In the genomic region with DNA sequence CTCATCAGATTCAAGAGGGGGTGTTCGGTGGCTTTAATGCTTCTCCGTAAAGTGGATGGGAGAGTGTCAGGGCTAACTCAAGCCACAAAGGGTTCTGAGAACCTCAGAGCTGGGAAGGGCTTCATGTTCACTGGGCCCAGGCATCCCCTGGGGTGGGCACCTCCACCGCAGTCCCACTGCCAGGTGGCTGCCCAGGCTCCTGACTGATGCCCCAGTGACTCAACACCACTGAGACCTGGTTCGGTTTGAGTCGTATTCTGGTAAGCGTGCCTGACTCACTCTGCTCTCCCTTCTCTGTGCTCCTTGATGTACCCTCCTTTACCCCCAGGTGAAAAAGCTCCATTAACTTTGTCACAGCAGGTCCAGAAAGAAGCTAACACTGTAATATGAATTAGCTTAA, we compare ENCODE assay signal across 10 cellular contexts.
A peak's percentile ranks its signal among the peaks of the same experiment; 100 is the strongest.
DNase-seq lines count a peak whose midpoint lies in the region; ATAC-seq and TF ChIP-seq lines count a peak whose summit lies in the region.
"Had no signal": no experiment of that assay in that cellular context is flagged by ENCODE, and none has a peak within 500 bp of the region (broad histone marks: within the 10 kb centered on the region; RNA-seq: fewer than 3 reads in every experiment).

No MANE protein-coding gene starts in this region.

- in situ Hi-C loops in GM23248 (cut with MboI): no loop called here

- H3K4me3 Mint-ChIP-seq in activated CD4-positive, alpha-beta T cell treated with anti-CD3 and anti-CD28 coated beads, Interleukin-2, amount 10 ng/mL, durations not matched to agents 24 days and 14 days: peak overlapping the region; percentile 69
- no peak overlapping the region for H3K4me3 Mint-ChIP-seq in nephron progenitor cell

- no peaks in the 10 kb centered on the region for H4K20me1 ChIP-seq in GM23248 (ENCODE audit: insufficient read depth)

- H3K27ac Mint-ChIP-seq in activated CD4-positive, alpha-beta T cell treated with anti-CD3 and anti-CD28 coated beads, Interleukin-2, amount 10 ng/mL, durations not matched to agents 24 days and 14 days: peak overlapping the region; percentile 87
- H3K27ac Mint-ChIP-seq in nephron progenitor cell: no peak overlapping the region

- H3K9me3 Mint-ChIP-seq in activated CD4-positive, alpha-beta T cell treated with anti-CD3 and anti-CD28 coated beads, Interleukin-2, amount 10 ng/mL, durations not matched to agents 24 days and 14 days: peaks cover 21% of the 10 kb centered on the region
- H3K9me3 Mint-ChIP-seq in nephron progenitor cell: peaks cover 20% of the 10 kb centered on the region

- H3K4me1 Mint-ChIP-seq in activated CD4-positive, alpha-beta T cell treated with anti-CD3 and anti-CD28 coated beads, Interleukin-2, amount 10 ng/mL, durations not matched to agents 24 days and 14 days: peaks cover 78% of the 10 kb centered on the region
- peaks cover 34% of the 10 kb centered on the region for H3K4me1 Mint-ChIP-seq in nephron progenitor cell

- H3K27me3 ChIP-seq in GM23248 (replicated peaks; ENCODE audit: insufficient read depth): no peaks in the 10 kb centered on the region

- DNase-seq in GM23248 (peak; percentile 37), HuH-7.5 (ENCODE audit: low spot score) (no peak), nephron progenitor cell (no peak), mucosa of descending colon (no peak)
- DNase-seq in activated CD4-positive, alpha-beta T cell treated with anti-CD3 and anti-CD28 coated beads, Interleukin-2, amount 10 ng/mL, durations not matched to agents 24 days and 14 days: peak; percentile 74
- peak; percentile 41 for DNase-seq in activated naive CD8-positive, alpha-beta T cell treated with anti-CD3 and anti-CD28 coated beads, Interleukin-2, amount 50 U/mL, for 16 hours (ENCODE audit: low read depth, low spot score)
- peak; percentile 73 to 79 for DNase-seq in stimulated activated CD4-positive, alpha-beta T cell treated with anti-CD3 and anti-CD28 coated beads, Interleukin-2, amount 100 ng/mL, for 24 hours
- DNase-seq: PC-9 had no signal

- H3K4me3 ChIP-seq in GM23248: no peak overlapping the region
- H3K4me3 ChIP-seq in mucosa of descending colon: no peak overlapping the region
- H3K4me3 ChIP-seq: PC-9 had no signal

- H3K36me3 ChIP-seq in GM23248 (ENCODE audit: low read depth): no peaks in the 10 kb centered on the region
- no peaks in the 10 kb centered on the region for H3K36me3 ChIP-seq in mucosa of descending colon (ENCODE audit: low read depth)

- no peak for TF ChIP-seq CTCF in nephron progenitor cell (IDR thresholded peaks at IDR 0.05)
- no peak for TF ChIP-seq CTCF in mucosa of descending colon (IDR thresholded peaks at IDR 0.05)

- H3K27ac ChIP-seq in GM23248: no peak overlapping the region
- H3K27ac ChIP-seq: C4-2B, PC-9 had no signal

- H3K9me2 ChIP-seq in GM23248 (ENCODE audit: insufficient read depth): no peaks in the 10 kb centered on the region

- no peaks in the 10 kb centered on the region for H3K79me2 ChIP-seq in GM23248 (ENCODE audit: insufficient read depth)

- peaks cover 20% of the 10 kb centered on the region for H3F3A ChIP-seq in GM23248 (ENCODE audit: insufficient read depth)

- peaks cover 2% of the 10 kb centered on the region for H3K27me3 Mint-ChIP-seq in activated CD4-positive, alpha-beta T cell treated with anti-CD3 and anti-CD28 coated beads, Interleukin-2, amount 10 ng/mL, durations not matched to agents 24 days and 14 days
- H3K27me3 Mint-ChIP-seq in nephron progenitor cell (ENCODE audit: low read depth, poor library complexity): peaks cover 19% of the 10 kb centered on the region

- H3K9ac ChIP-seq in GM23248: no peak overlapping the region

- H2AFZ ChIP-seq in GM23248: no peak overlapping the region
- H2AFZ ChIP-seq: PC-9 had no signal

- WGBS in GM23248 (ENCODE audit: low coverage in 1 of 2, low lambda C conversion rate in 2 of 2, missing lambda C conversion rate in 2 of 2), 2 experiments: 92 to 93% methylated on average over 6 of the region's 6 CpGs

- ATAC-seq in GM21619 (IDR thresholded peaks at IDR 0.05; ENCODE audit: unreplicated experiment) (no peak), mucosa of descending colon (no peak)

- H3K4me1 ChIP-seq in GM23248 (ENCODE audit: insufficient read depth) (peaks cover 27% of the 10 kb centered on the region), mucosa of descending colon (ENCODE audit: low read depth) (peaks cover 13% of the 10 kb centered on the region)

- no peaks in the 10 kb centered on the region for H3K9me3 ChIP-seq in GM23248 (ENCODE audit: low read depth)
- no peaks in the 10 kb centered on the region for H3K9me3 ChIP-seq in mucosa of descending colon

- H3K4me2 ChIP-seq in GM23248 (ENCODE audit: unreplicated experiment): no peak overlapping the region

- H3K36me3 Mint-ChIP-seq in activated CD4-positive, alpha-beta T cell treated with anti-CD3 and anti-CD28 coated beads, Interleukin-2, amount 10 ng/mL, durations not matched to agents 24 days and 14 days (ENCODE audit: low read depth): peaks cover 40% of the 10 kb centered on the region
- H3K36me3 Mint-ChIP-seq in nephron progenitor cell (ENCODE audit: low read depth): peaks cover 11% of the 10 kb centered on the region

- intact Hi-C loops in activated CD4-positive, alpha-beta T cell treated with anti-CD3 and anti-CD28 coated beads, Interleukin-2, amount 10 ng/mL, durations not matched to agents 24 days and 14 days (cut with micrococcal nuclease): loop anchor here (5.0 kb wide), 3 partner anchors 290 to 750 kb away; no protein-coding TSS in a partner anchor
- intact Hi-C loops in mucosa of descending colon (cut with DNase I, micrococcal nuclease): no loop called here

Comparison
In these comparisons a context has a peak if more than half of its experiments do, and no peak if none do; other contexts are left out.
1. DNase-seq: peak in GM23248 (single experiment), activated CD4-positive, alpha-beta T cell treated with anti-CD3 and anti-CD28 coated beads, Interleukin-2, amount 10 ng/mL, durations not matched to agents 24 days and 14 days (single experiment), activated naive CD8-positive, alpha-beta T cell treated with anti-CD3 and anti-CD28 coated beads, Interleukin-2, amount 50 U/mL, for 16 hours (single experiment) and stimulated activated CD4-positive, alpha-beta T cell treated with anti-CD3 and anti-CD28 coated beads, Interleukin-2, amount 100 ng/mL, for 24 hours (2 of 2); none in HuH-7.5 (single experiment), nephron progenitor cell (single experiment) and mucosa of descending colon (0 of 3).